ENCODE assay signal across 8 cellular contexts in genomic region chr1:41811978-41812852, GRCh38.
A peak's percentile ranks its signal among the peaks of the same experiment; 100 is the strongest.
DNase-seq lines count a peak whose midpoint lies in the region; ATAC-seq and TF ChIP-seq lines count a peak whose summit lies in the region.

No MANE protein-coding gene starts in this region.

- no peak overlapping the region for H3K9ac ChIP-seq in NT2/D1 (ENCODE audit: insufficient read length, low read depth)

- H3K27ac ChIP-seq in neutrophil = no peak overlapping the region

- H3K36me3 Mint-ChIP-seq in activated T-cell treated with anti-CD3 and anti-CD28 coated beads, Interleukin-2, amount 50 U/mL, for 24 hours (ENCODE audit: low read depth) = no peaks in the 10 kb centered on the region

- H3K4me1 ChIP-seq in NT2/D1 (ENCODE audit: insufficient read depth, insufficient read length) = peaks cover 3% of the 10 kb centered on the region
- no peaks in the 10 kb centered on the region for H3K4me1 ChIP-seq in neutrophil (ENCODE audit: control insufficient read depth in 1 of 2, insufficient read depth in 1 of 2, low read depth in 1 of 2, low read length in 1 of 2)

- peaks cover 52% of the 10 kb centered on the region for H3K4me1 Mint-ChIP-seq in activated T-cell treated with anti-CD3 and anti-CD28 coated beads, Interleukin-2, amount 50 U/mL, for 24 hours (ENCODE audit: low read depth)

- H3K9me3 ChIP-seq in NT2/D1 (ENCODE audit: insufficient read depth, low read length) = no peaks in the 10 kb centered on the region
- no peaks in the 10 kb centered on the region for H3K9me3 ChIP-seq in neutrophil

- no peak overlapping the region for H3K4me3 Mint-ChIP-seq in activated T-cell treated with anti-CD3 and anti-CD28 coated beads, Interleukin-2, amount 50 U/mL, for 24 hours

- H3K4me3 ChIP-seq in NT2/D1 (ENCODE audit: insufficient read length, low read depth) (no peak overlapping the region), neutrophil (ENCODE audit: low read depth in 1 of 2, low read length in 1 of 2) (no peak overlapping the region)

- peak; percentile 31 for TF ChIP-seq CTCF in neutrophil (IDR thresholded peaks at IDR 0.05)

- no peaks in the 10 kb centered on the region for H3K27me3 Mint-ChIP-seq in activated T-cell treated with anti-CD3 and anti-CD28 coated beads, Interleukin-2, amount 50 U/mL, for 24 hours

- H3K27me3 ChIP-seq in NT2/D1 (ENCODE audit: insufficient read depth, insufficient read length) (no peaks in the 10 kb centered on the region), neutrophil (no peaks in the 10 kb centered on the region)

- H3K36me3 ChIP-seq in NT2/D1 (ENCODE audit: insufficient read depth, insufficient read length, low read length) (no peaks in the 10 kb centered on the region), neutrophil (no peaks in the 10 kb centered on the region)

- no peak for ATAC-seq in GM21825 (IDR thresholded peaks at IDR 0.05; ENCODE audit: unreplicated experiment)
- no peak for ATAC-seq in GM21381 (IDR thresholded peaks at IDR 0.05; ENCODE audit: unreplicated experiment)

- DNase-seq in DMS 273 treated with DMSO at 0.1 percent for 48 hours (lab: John Stamatoyannopoulos, UW) = peak; percentile 25
- DNase-seq in KG1 (lab: John Stamatoyannopoulos, UW) = peak; percentile 58
- DNase-seq in NT2/D1 (ENCODE audit: low read depth, low spot score) = peak; percentile 83
- DNase-seq in activated T-cell treated with anti-CD3 and anti-CD28 coated beads, Interleukin-2, amount 50 U/mL, for 24 hours = peak; percentile 64
- DNase-seq in fibroblast of the conjunctiva (ENCODE audit: low read depth) = peak; percentile 34

- no peaks in the 10 kb centered on the region for H3K9me3 Mint-ChIP-seq in activated T-cell treated with anti-CD3 and anti-CD28 coated beads, Interleukin-2, amount 50 U/mL, for 24 hours

- H3K27ac Mint-ChIP-seq in activated T-cell treated with anti-CD3 and anti-CD28 coated beads, Interleukin-2, amount 50 U/mL, for 24 hours = no peak overlapping the region

Comparison
In these comparisons a context has a peak if more than half of its experiments do, and no peak if none do; other contexts are left out.
1. DNase-seq: peak in every context shown above with its lines; median percentile 83 in NT2/D1; 64 in activated T-cell treated with anti-CD3 and anti-CD28 coated beads, Interleukin-2, amount 50 U/mL, for 24 hours; 58 in KG1; 34 in fibroblast of the conjunctiva; 25 in DMS 273 treated with DMSO at 0.1 percent for 48 hours.